In genomic region chr4:155787113-155787710, GRCh38 we compare ENCODE assay signal across 8 cellular contexts. TPM values are rescaled to one million over a fixed set of nuclear protein-coding genes. Genes with fewer than 3 reads are reported as not detected.
DNase-seq lines count a peak whose midpoint lies in the region; ATAC-seq and TF ChIP-seq lines count a peak whose summit lies in the region.

No MANE protein-coding gene starts in this region.

- no peak overlapping the region for H3K4me3 Mint-ChIP-seq in endodermal cell

- H3K4me1 ChIP-seq in OCI-LY3 (ENCODE audit: low read length) (peaks cover 10% of the 10 kb centered on the region), endodermal cell (ENCODE audit: control insufficient read depth, insufficient read depth, low read length) (no peaks in the 10 kb centered on the region)

- no peaks in the 10 kb centered on the region for H3K27me3 ChIP-seq in OCI-LY3 (ENCODE audit: low read depth, low read length)
- peaks cover 16% of the 10 kb centered on the region for H3K27me3 ChIP-seq in endodermal cell (ENCODE audit: control insufficient read depth, insufficient read depth, low read length, poor library complexity, severe bottlenecking)

- no peak overlapping the region for H3K27ac Mint-ChIP-seq in endodermal cell

- peak overlapping the region; percentile 32 for H3K4me3 ChIP-seq in OCI-LY3 (ENCODE audit: low read length)
- H3K4me3 ChIP-seq in endodermal cell (ENCODE audit: low read length), result no peak overlapping the region

- H2AFZ ChIP-seq in OCI-LY3 (ENCODE audit: low read depth, low read length), result peak overlapping the region; percentile 86

- no peaks in the 10 kb centered on the region for H3K9me3 Mint-ChIP-seq in endodermal cell

- H3K27me3 Mint-ChIP-seq in endodermal cell (ENCODE audit: insufficient read depth), result peaks cover 19% of the 10 kb centered on the region

- TF ChIP-seq CTCF in OCI-LY3 (IDR thresholded peaks at IDR 0.05; ENCODE audit: low read depth, low read length), result peak; percentile 97
- TF ChIP-seq CTCF in endodermal cell (conservative IDR thresholded peaks at IDR 0.05), result peak; percentile 89

- no peaks in the 10 kb centered on the region for H3K79me2 ChIP-seq in OCI-LY3 (ENCODE audit: low read length)

- peak; percentile 98 for ATAC-seq in GM21526 (IDR thresholded peaks at IDR 0.05; ENCODE audit: low FRiP score, unreplicated experiment)
- ATAC-seq in HG03571 (IDR thresholded peaks at IDR 0.05; ENCODE audit: unreplicated experiment), result peak; percentile 96

- H3K9me3 ChIP-seq in OCI-LY3 (ENCODE audit: insufficient read depth, low read length) (no peaks in the 10 kb centered on the region), endodermal cell (ENCODE audit: control insufficient read depth, low read length) (no peaks in the 10 kb centered on the region)

- H3K4me2 ChIP-seq in OCI-LY3 (ENCODE audit: low read length), result peak overlapping the region; percentile 49

- no peaks in the 10 kb centered on the region for H3K4me1 Mint-ChIP-seq in endodermal cell

- WGBS in endodermal cell (ENCODE audit: insufficient coverage in 1 of 2, insufficient read length in 1 of 2), 2 experiments, result 10 to 27% methylated on average over 2 to 5 of the region's 5 CpGs

- H3K36me3 Mint-ChIP-seq in endodermal cell (ENCODE audit: low read depth), result no peaks in the 10 kb centered on the region

- H3K36me3 ChIP-seq in OCI-LY3 (replicated peaks; ENCODE audit: low read depth, low read length) (no peaks in the 10 kb centered on the region), endodermal cell (ENCODE audit: control insufficient read depth, insufficient read depth, low read length) (no peaks in the 10 kb centered on the region)

- DNase-seq in SIG-M5 treated with dmso at 0.1 percent for 504 hours (lab: John Stamatoyannopoulos, UW; ENCODE audit: unreplicated experiment), result peak; percentile 45
- no peak for DNase-seq in SIG-M5 (lab: John Stamatoyannopoulos, UW)
- peak; percentile 55 for DNase-seq in endodermal cell
- peak; percentile 12 for DNase-seq in midbrain (lab: John Stamatoyannopoulos, UW)
- DNase-seq in stimulated activated CD4-positive, alpha-beta T cell treated with anti-CD3 and anti-CD28 coated beads, Interleukin-4, amount 100 ng/mL, for 4 hours, result no peak

- no peak overlapping the region for H3K9ac ChIP-seq in OCI-LY3 (ENCODE audit: low read length)
- H3K9ac ChIP-seq in endodermal cell (ENCODE audit: extremely low read depth, low read length, poor library complexity, severe bottlenecking), result no peak overlapping the region

- H3K27ac ChIP-seq in OCI-LY3 (ENCODE audit: low read length) (no peak overlapping the region), endodermal cell (ENCODE audit: low read depth, low read length) (no peak overlapping the region)

- H4K20me1 ChIP-seq in OCI-LY3 (ENCODE audit: insufficient read depth, low read length), result no peaks in the 10 kb centered on the region

RNA-seq across cellular contexts. Expression of gene GUCY1B1, which starts 28.4 kb away (rescaled TPM):
- 1 to 10 TPM; 1.8 to 3.4 TPM for total RNA-seq in endodermal cell
- 11.8 TPM for polyA plus RNA-seq in endodermal cell (2013, experiment 1 of 2)
- polyA plus RNA-seq in endodermal cell (2013, experiment 2 of 2), result 11.3 TPM

Comparison
In these comparisons a context has a peak if more than half of its experiments do, and no peak if none do; other contexts are left out.
1. DNase-seq: peak in SIG-M5 treated with dmso at 0.1 percent for 504 hours (single experiment), endodermal cell (single experiment) and midbrain (single experiment); none in SIG-M5 (single experiment) and stimulated activated CD4-positive, alpha-beta T cell treated with anti-CD3 and anti-CD28 coated beads, Interleukin-4, amount 100 ng/mL, for 4 hours (0 of 2).